10 cellular contexts compared by ENCODE assay signal in genomic region chr17:59669944-59670343, GRCh38. TPM values are rescaled to one million over a fixed set of nuclear protein-coding genes. Genes with fewer than 3 reads are reported as not detected.
DNase-seq lines count a peak whose midpoint lies in the region; ATAC-seq lines count a peak whose summit lies in the region.
"Had no signal": no experiment of that assay in that cellular context is flagged by ENCODE, and none has a peak within 500 bp of the region (broad histone marks: within the 10 kb centered on the region; RNA-seq: fewer than 3 reads in every experiment).

No MANE protein-coding gene starts in this region.

- peaks cover 37% of the 10 kb centered on the region for H3K4me1 Mint-ChIP-seq in stimulated activated naive CD8-positive, alpha-beta T cell treated with anti-CD3 and anti-CD28 coated beads, Interleukin-15, Interleukin-2, amounts not matched to agents 100 ng/mL and 50 ng/mL, for 24 hours (ENCODE audit: low read depth)
- peaks cover 34% of the 10 kb centered on the region for H3K4me1 Mint-ChIP-seq in activated CD4-positive, alpha-beta memory T cell treated with anti-CD3 and anti-CD28 coated beads for 36 hours (ENCODE audit: low read depth)
- H3K4me1 Mint-ChIP-seq in memory B cell = peaks cover 28% of the 10 kb centered on the region

- H3K27me3 Mint-ChIP-seq in stimulated activated naive CD8-positive, alpha-beta T cell treated with anti-CD3 and anti-CD28 coated beads, Interleukin-15, Interleukin-2, amounts not matched to agents 100 ng/mL and 50 ng/mL, for 24 hours = no peaks in the 10 kb centered on the region
- H3K27me3 Mint-ChIP-seq in activated CD4-positive, alpha-beta memory T cell treated with anti-CD3 and anti-CD28 coated beads for 36 hours = no peaks in the 10 kb centered on the region
- no peaks in the 10 kb centered on the region for H3K27me3 Mint-ChIP-seq in memory B cell

- POLR2A ChIA-PET in activated CD4-positive, alpha-beta memory T cell treated with anti-CD3 and anti-CD28 coated beads for 36 hours (lab: Charles Lee) = interaction anchor here (1.2 to 1.6 kb wide), 3 partner anchors 9 to 38 kb away, joined by 3 to 6 read pairs (median 3); partner anchors contain the start of genes PTRH2 and VMP1

- peak overlapping the region; percentile 5 for H3K4me3 Mint-ChIP-seq in stimulated activated naive CD8-positive, alpha-beta T cell treated with anti-CD3 and anti-CD28 coated beads, Interleukin-15, Interleukin-2, amounts not matched to agents 100 ng/mL and 50 ng/mL, for 24 hours
- H3K4me3 Mint-ChIP-seq in activated CD4-positive, alpha-beta memory T cell treated with anti-CD3 and anti-CD28 coated beads for 36 hours = no peak overlapping the region
- no peak overlapping the region for H3K4me3 Mint-ChIP-seq in memory B cell

- peak overlapping the region; percentile 76 for H3K27ac Mint-ChIP-seq in stimulated activated naive CD8-positive, alpha-beta T cell treated with anti-CD3 and anti-CD28 coated beads, Interleukin-15, Interleukin-2, amounts not matched to agents 100 ng/mL and 50 ng/mL, for 24 hours
- H3K27ac Mint-ChIP-seq in activated CD4-positive, alpha-beta memory T cell treated with anti-CD3 and anti-CD28 coated beads for 36 hours = peak overlapping the region; percentile 38
- H3K27ac Mint-ChIP-seq in memory B cell = peak overlapping the region; percentile 68

- H3K36me3 Mint-ChIP-seq in stimulated activated naive CD8-positive, alpha-beta T cell treated with anti-CD3 and anti-CD28 coated beads, Interleukin-15, Interleukin-2, amounts not matched to agents 100 ng/mL and 50 ng/mL, for 24 hours (ENCODE audit: low read depth) = peaks cover 73% of the 10 kb centered on the region
- H3K36me3 Mint-ChIP-seq in activated CD4-positive, alpha-beta memory T cell treated with anti-CD3 and anti-CD28 coated beads for 36 hours = peaks cover 28% of the 10 kb centered on the region
- H3K36me3 Mint-ChIP-seq in memory B cell = peaks cover 3% of the 10 kb centered on the region

- intact Hi-C loops in activated CD4-positive, alpha-beta memory T cell treated with anti-CD3 and anti-CD28 coated beads for 36 hours (cut with micrococcal nuclease) = no loop called here

- CTCF ChIA-PET in activated CD4-positive, alpha-beta memory T cell treated with anti-CD3 and anti-CD28 coated beads for 36 hours (lab: Charles Lee) = interaction anchor here (0.6 to 0.9 kb wide), 3 partner anchors 13 to 264 kb away, joined by 3 to 5 read pairs (median 3); no protein-coding TSS in a partner anchor

- no peak for DNase-seq in stimulated activated naive CD8-positive, alpha-beta T cell treated with anti-CD3 and anti-CD28 coated beads, Interleukin-15, Interleukin-2, amounts not matched to agents 100 U/mL and 50 U/mL, for 24 hours
- DNase-seq in activated CD4-positive, alpha-beta memory T cell treated with anti-CD3 and anti-CD28 coated beads for 36 hours = no peak
- DNase-seq in memory B cell (ENCODE audit: low spot score in 2 of 2) = no peak
- no peak for DNase-seq in stimulated activated CD4-positive, alpha-beta T cell treated with anti-CD3 and anti-CD28 coated beads, Interleukin-4, amount 100 ng/mL, for 1 hour
- no peak for DNase-seq in 8988T
- DNase-seq in LoVo (ENCODE audit: low spot score) = no peak
- DNase-seq: NCI-H748 treated with DMSO at 0.1 percent for 48 hours, SHP77 treated with DMSO at 0.1 percent for 48 hours had no signal

- ATAC-seq in stimulated activated naive CD8-positive, alpha-beta T cell treated with anti-CD3 and anti-CD28 coated beads, Interleukin-15, Interleukin-2, amounts not matched to agents 100 U/mL and 50 U/mL, for 24 hours = no peak
- ATAC-seq in memory B cell (ENCODE audit: low read depth) (peak; percentile 77), GM18498 (IDR thresholded peaks at IDR 0.05; ENCODE audit: unreplicated experiment) (no peak)

- H3K9me3 Mint-ChIP-seq in stimulated activated naive CD8-positive, alpha-beta T cell treated with anti-CD3 and anti-CD28 coated beads, Interleukin-15, Interleukin-2, amounts not matched to agents 100 ng/mL and 50 ng/mL, for 24 hours = no peaks in the 10 kb centered on the region
- H3K9me3 Mint-ChIP-seq in activated CD4-positive, alpha-beta memory T cell treated with anti-CD3 and anti-CD28 coated beads for 36 hours = no peaks in the 10 kb centered on the region
- no peaks in the 10 kb centered on the region for H3K9me3 Mint-ChIP-seq in memory B cell

RNA-seq across cellular contexts. Expression of gene PTRH2, which starts 37.3 kb away (rescaled TPM):
- total RNA-seq in activated CD4-positive, alpha-beta memory T cell treated with anti-CD3 and anti-CD28 coated beads for 36 hours = 10 to 100 TPM; 35.9 TPM

RNA-seq across cellular contexts. Expression of gene VMP1, which starts 37.5 kb away (rescaled TPM):
- total RNA-seq in activated CD4-positive, alpha-beta memory T cell treated with anti-CD3 and anti-CD28 coated beads for 36 hours = 100 to 1,000 TPM; 517 to 553 TPM

RNA-seq across cellular contexts. Expression of gene CLTC, which starts 50.2 kb away (rescaled TPM):
- 100 to 1,000 TPM; 203 to 206 TPM for total RNA-seq in activated CD4-positive, alpha-beta memory T cell treated with anti-CD3 and anti-CD28 coated beads for 36 hours
